8 cellular contexts compared by ENCODE assay signal in genomic region chr9:120619751-120620655, GRCh38. TPM values are rescaled to one million over a fixed set of nuclear protein-coding genes. Genes with fewer than 3 reads are reported as not detected.
DNase-seq lines count a peak whose midpoint lies in the region; ATAC-seq and TF ChIP-seq lines count a peak whose summit lies in the region.

No MANE protein-coding gene starts in this region.

- H3K4me3 Mint-ChIP-seq in activated naive CD4-positive, alpha-beta T cell treated with anti-CD3 and anti-CD28 coated beads, Interleukin-2, amount 10 ng/mL, durations not matched to agents 7 days and 5 days: no peak overlapping the region

- no peak overlapping the region for H3K27ac ChIP-seq in AG04450 (ENCODE audit: low read depth, low read length)
- no peak overlapping the region for H3K27ac ChIP-seq in parathyroid adenoma
- peak overlapping the region in 1 of 4 donors; percentile 9 for H3K27ac ChIP-seq in upper lobe of left lung

- no peak overlapping the region for H3K27ac Mint-ChIP-seq in activated naive CD4-positive, alpha-beta T cell treated with anti-CD3 and anti-CD28 coated beads, Interleukin-2, amount 10 ng/mL, durations not matched to agents 7 days and 5 days

- POLR2A ChIA-PET in AG04450 (lab: Yijun Ruan, JAX): no interaction called here

- CTCF ChIA-PET in AG04450 (lab: Charles Lee): interaction anchor here (0.6 to 2.5 kb wide), 49 partner anchors 8 to 453 kb away, joined by 3 to 27 read pairs (median 5); partner anchors contain the start of gene PSMD5
- CTCF ChIA-PET in activated naive CD4-positive, alpha-beta T cell treated with anti-CD3 and anti-CD28 coated beads, Interleukin-2, amount 10 ng/mL, durations not matched to agents 7 days and 5 days (lab: Charles Lee): interaction anchor here (0.6 to 1.4 kb wide), 11 partner anchors 9 to 440 kb away, joined by 3 to 6 read pairs (median 4); partner anchors contain the start of gene FBXW2

- H3K4me1 ChIP-seq in parathyroid adenoma: no peaks in the 10 kb centered on the region
- peaks cover 2 to 6% (median 5%) of the 10 kb centered on the region in 4 donors for H3K4me1 ChIP-seq in upper lobe of left lung

- H3K4me1 Mint-ChIP-seq in activated naive CD4-positive, alpha-beta T cell treated with anti-CD3 and anti-CD28 coated beads, Interleukin-2, amount 10 ng/mL, durations not matched to agents 7 days and 5 days: peaks cover 2% of the 10 kb centered on the region

- no peak for TF ChIP-seq EP300 in upper lobe of left lung (IDR thresholded peaks at IDR 0.05)

- no peaks in the 10 kb centered on the region for H3K27me3 ChIP-seq in AG04450 (ENCODE audit: control insufficient read depth, insufficient read depth, low read length)
- H3K27me3 ChIP-seq in MG63: no peaks in the 10 kb centered on the region
- no peaks in the 10 kb centered on the region for H3K27me3 ChIP-seq in parathyroid adenoma (ENCODE audit: control insufficient read depth, insufficient read depth, low read length)
- no peaks in the 10 kb centered on the region for H3K27me3 ChIP-seq in upper lobe of left lung

- no peak overlapping the region for H3K4me3 ChIP-seq in AG04450 (ENCODE audit: low read depth, low read length)
- H3K4me3 ChIP-seq in MG63: no peak overlapping the region
- no peak overlapping the region for H3K4me3 ChIP-seq in parathyroid adenoma (ENCODE audit: low read depth, low read length)
- no peak overlapping the region for H3K4me3 ChIP-seq in upper lobe of left lung

- DNase-seq in AG04450 (ENCODE audit: low read depth, low spot score): peak; percentile 48
- DNase-seq in MG63: peak; percentile 30
- peak; percentile 84 for DNase-seq in SK-MEL-5 (ENCODE audit: low read depth, low spot score)
- peak; percentile 73 for DNase-seq in activated naive CD4-positive, alpha-beta T cell treated with anti-CD3 and anti-CD28 coated beads, Interleukin-2, amount 10 ng/mL, durations not matched to agents 7 days and 5 days
- peak; percentile 76 for DNase-seq in germinal center (ENCODE audit: low spot score)
- peak in 1 of 2 donors; percentile 58 for DNase-seq in upper lobe of left lung

- peaks cover 7% of the 10 kb centered on the region for H3K36me3 Mint-ChIP-seq in activated naive CD4-positive, alpha-beta T cell treated with anti-CD3 and anti-CD28 coated beads, Interleukin-2, amount 10 ng/mL, durations not matched to agents 7 days and 5 days

- in situ Hi-C loops in SK-MEL-5 (cut with HindIII; ENCODE audit: low pct_unique_long_range_greater_than_20kb, low sequenced_read_pairs): no loop called here

- H2AFZ ChIP-seq in parathyroid adenoma: no peak overlapping the region

- H3K4me2 ChIP-seq in parathyroid adenoma (ENCODE audit: low read length): no peak overlapping the region

- H3K9me3 ChIP-seq in AG04450 (ENCODE audit: control insufficient read depth, insufficient read depth, low read length): no peaks in the 10 kb centered on the region
- no peaks in the 10 kb centered on the region for H3K9me3 ChIP-seq in MG63
- no peaks in the 10 kb centered on the region for H3K9me3 ChIP-seq in parathyroid adenoma (ENCODE audit: control insufficient read depth, low read length)
- H3K9me3 ChIP-seq in upper lobe of left lung: no peaks in the 10 kb centered on the region

- no peak overlapping the region for H3K9ac ChIP-seq in parathyroid adenoma

- H3K9me3 Mint-ChIP-seq in activated naive CD4-positive, alpha-beta T cell treated with anti-CD3 and anti-CD28 coated beads, Interleukin-2, amount 10 ng/mL, durations not matched to agents 7 days and 5 days: no peaks in the 10 kb centered on the region

- H3K27me3 Mint-ChIP-seq in activated naive CD4-positive, alpha-beta T cell treated with anti-CD3 and anti-CD28 coated beads, Interleukin-2, amount 10 ng/mL, durations not matched to agents 7 days and 5 days: no peaks in the 10 kb centered on the region

- TF ChIP-seq POLR2A in upper lobe of left lung (IDR thresholded peaks at IDR 0.05): no peak

- H3K36me3 ChIP-seq in MG63: no peaks in the 10 kb centered on the region
- H3K36me3 ChIP-seq in parathyroid adenoma (ENCODE audit: control insufficient read depth, insufficient read depth, low read length): no peaks in the 10 kb centered on the region
- peaks cover 0 to 21% (median 5%) of the 10 kb centered on the region in 4 donors for H3K36me3 ChIP-seq in upper lobe of left lung

- 49 to 51% methylated on average over 8 of the region's 8 CpGs for WGBS in upper lobe of left lung, 2 donors

- ATAC-seq in GM18520 (IDR thresholded peaks at IDR 0.05; ENCODE audit: unreplicated experiment) (peak; percentile 58), upper lobe of left lung (ENCODE audit: low FRiP score in 2 of 2) (peak; percentile 84 to 88)

- TF ChIP-seq CTCF in AG04450 (IDR thresholded peaks at IDR 0.05; ENCODE audit: low read depth, low read length): peak; percentile 82
- TF ChIP-seq CTCF in parathyroid adenoma (IDR thresholded peaks at IDR 0.05): peak; percentile 68
- TF ChIP-seq CTCF in upper lobe of left lung (IDR thresholded peaks at IDR 0.05): peak; percentile 49 to 80 (median 75)

- H3K79me2 ChIP-seq in parathyroid adenoma: no peaks in the 10 kb centered on the region

RNA-seq across cellular contexts. Expression of gene CDK5RAP2, which starts 40.0 kb away (rescaled TPM):
- polyA plus RNA-seq in AG04450 (2011; rRNA removed): 29.6 and 30.3 TPM in 2 replicates
- 40.0 and 44.7 TPM in 2 replicates for polyA minus RNA-seq in AG04450 (2011; rRNA and poly(A)+ RNA removed)
- total RNA-seq in MG63 (2014; rRNA removed; shearing (Covaris generic); ENCODE audit: low replicate concordance): 30.4 and 53.2 TPM in 2 replicates
- 114 and 139 TPM in 2 replicates for total RNA-seq in SK-MEL-5 (2014; rRNA removed; shearing (Covaris generic))
- polyA plus RNA-seq in SK-MEL-5 (2015; cell fraction: cytosol; rRNA removed): 77.0 and 127 TPM in 2 replicates
- polyA plus RNA-seq in SK-MEL-5 (2015; cell fraction: nucleus; rRNA removed): 315 and 410 TPM in 2 replicates
- 100 to 1,000 TPM in 1 of 6 donors, 10 to 100 TPM in 5; 41.7 to 137 (median 51.6) TPM for total RNA-seq in upper lobe of left lung
